9 cellular contexts compared by ENCODE assay signal in genomic region chr5:72109051-72109411, GRCh38. TPM values are rescaled to one million over a fixed set of nuclear protein-coding genes. Genes with fewer than 3 reads are reported as not detected.
DNase-seq lines count a peak whose midpoint lies in the region; ATAC-seq, FAIRE-seq and TF ChIP-seq lines count a peak whose summit lies in the region.
"Had no signal": no experiment of that assay in that cellular context is flagged by ENCODE, and none has a peak within 500 bp of the region (broad histone marks: within the 10 kb centered on the region; RNA-seq: fewer than 3 reads in every experiment).

No MANE protein-coding gene starts in this region.

- TF ChIP-seq CTCF in SK-N-SH (IDR thresholded peaks at IDR 0.05) (no peak), adrenal gland (IDR thresholded peaks at IDR 0.05) (no peak), keratinocyte (optimal IDR thresholded peaks at IDR 0.05 in 1 of 3, IDR thresholded peaks at IDR 0.05 in 1 of 3, conservative IDR thresholded peaks at IDR 0.05 in 1 of 3; ENCODE audit: extremely low read depth in 1 of 3, insufficient read depth in 2 of 3, low read length in 3 of 3) (no peak)

- CTCF ChIA-PET in SK-N-SH (lab: Yijun Ruan, JAX), result interaction anchor here (1.0 to 5.0 kb wide), 12 partner anchors 14 to 325 kb away, joined by 3 to 31 read pairs (median 4); no protein-coding TSS in a partner anchor

- H3K9ac ChIP-seq in SK-N-SH (peak overlapping the region; percentile 94), keratinocyte (ENCODE audit: control insufficient read depth, extremely low read depth, insufficient read depth, low read length) (no peak overlapping the region), subcutaneous abdominal adipose tissue (ENCODE audit: low read length in 5 of 5) (peak overlapping the region in 2 of 5 donors; percentile 46 to 82)

- H2AFZ ChIP-seq in SK-N-SH (ENCODE audit: low read depth) (no peak overlapping the region), keratinocyte (ENCODE audit: control insufficient read depth, low read length) (no peak overlapping the region)

- peaks cover 16 to 40% of the 10 kb centered on the region in 2 experiments for H3K4me1 ChIP-seq in SK-N-SH (ENCODE audit: control insufficient read depth in 1 of 2, insufficient read depth in 2 of 2, low read depth in 1 of 2, low read length in 1 of 2)
- peaks cover 0 to 21% of the 10 kb centered on the region in 2 donors for H3K4me1 ChIP-seq in adrenal gland (replicated peaks in 1 of 2)
- peaks cover 2% of the 10 kb centered on the region for H3K4me1 ChIP-seq in keratinocyte (ENCODE audit: control insufficient read depth, extremely low read depth, insufficient read depth, low read length)
- H3K4me1 ChIP-seq in subcutaneous abdominal adipose tissue (ENCODE audit: control insufficient read depth in 5 of 5, insufficient read depth in 5 of 5, low read length in 5 of 5), result peaks cover 2 to 42% (median 39%) of the 10 kb centered on the region in 5 donors

- no peaks in the 10 kb centered on the region for H3K9me1 ChIP-seq in keratinocyte (ENCODE audit: control insufficient read depth, extremely low read depth, insufficient read depth, low read length)

- no peaks in the 10 kb centered on the region for H3K27me3 ChIP-seq in SK-N-SH (ENCODE audit: insufficient read depth)
- H3K27me3 ChIP-seq in adrenal gland, result no peaks in the 10 kb centered on the region
- H3K27me3 ChIP-seq in keratinocyte (ENCODE audit: control insufficient read depth, extremely low read depth, insufficient read depth, low read length), result peaks cover 17% of the 10 kb centered on the region
- peaks cover 0 to 4% (median 0%) of the 10 kb centered on the region in 5 donors for H3K27me3 ChIP-seq in subcutaneous abdominal adipose tissue (ENCODE audit: control insufficient read depth in 5 of 5, insufficient read depth in 4 of 5, low read length in 5 of 5)

- intact Hi-C loops in adrenal gland (cut with DNase I), result no loop called here

- H3K9me2 ChIP-seq in SK-N-SH, result no peaks in the 10 kb centered on the region

- dilution Hi-C loops in keratinocyte (cut with MboI; ENCODE audit: extremely low pct_ligation_motif_present, low sequenced_read_pairs), result no loop called here

- peak overlapping the region; percentile 83 to 97 for H3K4me3 ChIP-seq in SK-N-SH (ENCODE audit: low read depth in 2 of 2, low read length in 1 of 2)
- peak overlapping the region in 3 of 4 donors; percentile 27 to 79 (median 33) for H3K4me3 ChIP-seq in adrenal gland
- peak overlapping the region; percentile 52 to 79 (median 67) for H3K4me3 ChIP-seq in keratinocyte (ENCODE audit: control insufficient read depth in 2 of 3, extremely low read depth in 1 of 3, insufficient read depth in 2 of 3, low read depth in 1 of 3, low read length in 3 of 3)
- H3K4me3 ChIP-seq in subcutaneous abdominal adipose tissue (ENCODE audit: low read depth in 1 of 5, low read length in 5 of 5), result peak overlapping the region; percentile 63 to 92 (median 81)

- H3K36me3 ChIP-seq in SK-N-SH (replicated peaks in 1 of 2; ENCODE audit: control insufficient read depth in 1 of 2, insufficient read depth in 2 of 2, low read length in 1 of 2) (peaks cover 41 to 52% of the 10 kb centered on the region in 2 experiments), adrenal gland (replicated peaks in 1 of 2) (no peaks in the 10 kb centered on the region), keratinocyte (ENCODE audit: control insufficient read depth in 2 of 2, extremely low read depth in 1 of 2, insufficient read depth in 2 of 2, low read length in 2 of 2) (peaks cover 0 to 1% of the 10 kb centered on the region in 2 experiments), subcutaneous abdominal adipose tissue (ENCODE audit: control insufficient read depth in 5 of 5, insufficient read depth in 5 of 5, low read length in 5 of 5) (no peaks in the 10 kb centered on the region)

- TF ChIP-seq EP300 in SK-N-SH (IDR thresholded peaks at IDR 0.05; ENCODE audit: borderline replicate concordance in 1 of 2, low read depth in 1 of 2, low read length in 1 of 2), result no peak

- ATAC-seq in SK-N-SH treated with all-trans-retinoic acid at 6 μM for 48 hours (no peak), GM21717 (IDR thresholded peaks at IDR 0.05; ENCODE audit: unreplicated experiment) (no peak)

- H3K27ac ChIP-seq in SK-N-SH (ENCODE audit: low read depth in 2 of 2, low read length in 1 of 2) (peak overlapping the region; percentile 78 to 97), adrenal gland (peak overlapping the region in 3 of 5 donors; percentile 29 to 87 (median 79)), keratinocyte (ENCODE audit: control insufficient read depth, insufficient read depth, low read length) (no peak overlapping the region), subcutaneous abdominal adipose tissue (ENCODE audit: low read depth, low read length) (peak overlapping the region; percentile 43)
- H3K27ac ChIP-seq: 22Rv1 had no signal

- H3K4me2 ChIP-seq in SK-N-SH, result peak overlapping the region; percentile 91
- H3K4me2 ChIP-seq in keratinocyte (ENCODE audit: control insufficient read depth, extremely low read depth, insufficient read depth, low read depth, low read length), result peak overlapping the region; percentile 88

- no peaks in the 10 kb centered on the region for H3K9me3 ChIP-seq in SK-N-SH
- H3K9me3 ChIP-seq in adrenal gland (replicated peaks in 1 of 3), result no peaks in the 10 kb centered on the region
- H3K9me3 ChIP-seq in keratinocyte (ENCODE audit: control insufficient read depth, low read depth, low read length), result no peaks in the 10 kb centered on the region
- H3K9me3 ChIP-seq in subcutaneous abdominal adipose tissue (ENCODE audit: control insufficient read depth in 5 of 5, low read length in 5 of 5), result peaks cover 0 to 3% (median 0%) of the 10 kb centered on the region in 5 donors

- POLR2A ChIA-PET in SK-N-SH (lab: Yijun Ruan, JAX), result interaction anchor here (1.1 to 5.1 kb wide), 4 partner anchors 51 to 325 kb away, joined by 5 to 21 read pairs (median 6); no protein-coding TSS in a partner anchor

- no peak for DNase-seq in SK-N-SH
- no peak for DNase-seq in adrenal gland
- DNase-seq in keratinocyte (ENCODE audit: low read depth, low spot score), result no peak
- no peak for DNase-seq in HT-29 (ENCODE audit: low spot score)
- no peak for DNase-seq in DMS153 (lab: John Stamatoyannopoulos, UW)

- no peak for TF ChIP-seq POLR2A in adrenal gland (IDR thresholded peaks at IDR 0.05)

- no peak for FAIRE-seq in keratinocyte (lab: Jason Lieb, UNC)

- H3K79me2 ChIP-seq in SK-N-SH (ENCODE audit: insufficient read depth), result peaks cover 68% of the 10 kb centered on the region
- H3K79me2 ChIP-seq in keratinocyte (ENCODE audit: control insufficient read depth, insufficient read depth, low read length), result no peaks in the 10 kb centered on the region

- TF ChIP-seq RAD21 in SK-N-SH (IDR thresholded peaks at IDR 0.05; ENCODE audit: low read length), result no peak

- H4K20me1 ChIP-seq in SK-N-SH (ENCODE audit: insufficient read depth) (peaks cover 49% of the 10 kb centered on the region), keratinocyte (ENCODE audit: control insufficient read depth, extremely low read depth, insufficient read depth, low read length) (no peaks in the 10 kb centered on the region)

- 0% methylated on average over 2 of the region's 2 CpGs for WGBS in SK-N-SH (ENCODE audit: low lambda C conversion rate)
- 0 to 2% (median 1%) methylated on average over 2 of the region's 2 CpGs for WGBS in adrenal gland, 4 donors

- H3F3A ChIP-seq in SK-N-SH (replicated peaks; ENCODE audit: insufficient read depth), result peaks cover 22% of the 10 kb centered on the region

TF ChIP-seq in SK-N-SH, 30 proteins besides CTCF, POLR2A, EP300 and RAD21 (continues in another document):
- TF ChIP-seq RXRA (IDR thresholded peaks at IDR 0.05; ENCODE audit: borderline replicate concordance, low read depth) (no peak), MAX (IDR thresholded peaks at IDR 0.05; ENCODE audit: low read depth) (no peak), EZH2phosphoT487 (IDR thresholded peaks at IDR 0.05; ENCODE audit: borderline replicate concordance, low read depth) (no peak), SMC3 (IDR thresholded peaks at IDR 0.05; ENCODE audit: low read depth, low read length) (no peak), CHD2 (IDR thresholded peaks at IDR 0.05; ENCODE audit: low read length, partially characterized antibody) (no peak), FOXJ3 (CRISPR knock-in tag; IDR thresholded peaks at IDR 0.05) (no peak), FOSL2 (IDR thresholded peaks at IDR 0.05; ENCODE audit: borderline replicate concordance, low read depth) (no peak)

TF ChIP-seq in SK-N-SH treated with all-trans-retinoic acid at 6 μM for 48 hours, 23 proteins besides CTCF, POLR2A, EP300 and RAD21:
- TF ChIP-seq ZNF8 (CRISPR knock-in tag; IDR thresholded peaks at IDR 0.05), result no peak
- no peak for TF ChIP-seq OSR1 (CRISPR knock-in tag; IDR thresholded peaks at IDR 0.05)
- TF ChIP-seq CSDC2 (CRISPR knock-in tag; IDR thresholded peaks at IDR 0.05), result no peak
- TF ChIP-seq TOX (CRISPR knock-in tag; IDR thresholded peaks at IDR 0.05; ENCODE audit: borderline replicate concordance), result no peak
- no peak for TF ChIP-seq ZC3H10 (CRISPR knock-in tag; IDR thresholded peaks at IDR 0.05)
- no peak for TF ChIP-seq GLIS3 (CRISPR knock-in tag; IDR thresholded peaks at IDR 0.05)
- no peak for TF ChIP-seq CREB5 (CRISPR knock-in tag; IDR thresholded peaks at IDR 0.05; ENCODE audit: low read depth)

RNA-seq across cellular contexts. Expression of gene MAP1B, which starts 1.8 kb away (rescaled TPM):
- polyA plus RNA-seq in SK-N-SH (2012; rRNA removed) (47.5 and 48.5 TPM in 2 replicates), adrenal gland (10 to 100 TPM; 11.5 to 29.4 (median 29.3) TPM), keratinocyte (3.3 to 5.5 TPM (median 3.6 TPM) in 3 replicates)
- polyA plus RNA-seq in SK-N-SH (2012; cell fraction: cytosol; rRNA removed), result 59.8 and 60.6 TPM in 2 replicates
- 69.5 and 70.5 TPM in 2 replicates for polyA plus RNA-seq in SK-N-SH (2012; cell fraction: nucleus; rRNA removed)
- total RNA-seq in adrenal gland, result 100 to 1,000 TPM in 3 of 8 donors, 10 to 100 TPM in 5; 51.2 to 258 (median 97.3) TPM
- 3.0 TPM for polyA plus RNA-seq in keratinocyte (2011; ENCODE audit: low read depth)
- polyA plus RNA-seq in keratinocyte (2011; cell fraction: cytosol; rRNA removed), result 6.5 and 8.0 TPM in 2 replicates
- 26.0 and 29.5 TPM in 2 replicates for polyA plus RNA-seq in keratinocyte (2011; cell fraction: nucleus; rRNA removed)
- polyA plus RNA-seq in keratinocyte (2012; ENCODE audit: low replicate concordance), result 2.9 and 5.4 TPM in 2 replicates
- polyA minus RNA-seq in keratinocyte, result 15.2 to 26.2 TPM (median 16.9 TPM) in 3 replicates
- polyA minus RNA-seq in keratinocyte (2011; cell fraction: cytosol; rRNA and poly(A)+ RNA removed), result 29.9 TPM
- 58.6 and 97.7 TPM in 2 replicates for polyA minus RNA-seq in keratinocyte (2011; cell fraction: nucleus; rRNA and poly(A)+ RNA removed)
- not detected in 2 replicates for total RNA-seq in HT-29 (2014; rRNA removed; shearing (Covaris generic))

Comparison
In these comparisons a context has a peak if more than half of its experiments do, and no peak if none do; other contexts are left out.
1. H3K4me3 ChIP-seq: peak in every context shown above with its lines; median percentile 90 in SK-N-SH; 81 in subcutaneous abdominal adipose tissue; 67 in keratinocyte; 33 in adrenal gland.